ENCODE assay signal across 12 cellular contexts in genomic region chr12:124599074-124599999, GRCh38. TPM values are rescaled to one million over a fixed set of nuclear protein-coding genes. Genes with fewer than 3 reads are reported as not detected.
DNase-seq lines count a peak whose midpoint lies in the region; ATAC-seq, FAIRE-seq and TF ChIP-seq lines count a peak whose summit lies in the region.
"Had no signal": no experiment of that assay in that cellular context is flagged by ENCODE, and none has a peak within 500 bp of the region (broad histone marks: within the 10 kb centered on the region; RNA-seq: fewer than 3 reads in every experiment).

No MANE protein-coding gene starts in this region.

- no peak overlapping the region for H3K4me3 Mint-ChIP-seq in activated T-helper 17 cell treated with anti-CD3 and anti-CD28 coated beads, Interleukin-2, amount 50 U/mL, for 72 hours

- no peaks in the 10 kb centered on the region for H3K9me3 Mint-ChIP-seq in activated T-helper 17 cell treated with anti-CD3 and anti-CD28 coated beads, Interleukin-2, amount 50 U/mL, for 72 hours

- peaks cover 0 to 18% of the 10 kb centered on the region in 2 experiments; a peak in 3 of 4 replicates for H3K4me1 ChIP-seq in SK-N-SH (ENCODE audit: control insufficient read depth in 1 of 2, insufficient read depth in 2 of 2, low read depth in 1 of 2, low read length in 1 of 2)
- peaks cover 19% of the 10 kb centered on the region for H3K4me1 ChIP-seq in HepG2 (ENCODE audit: insufficient read depth, low read length)

- TF ChIP-seq CTCF in SK-N-SH (IDR thresholded peaks at IDR 0.05) (peak; percentile 14; the same call in 1 of the 2 replicates), HepG2 (CRISPR knock-in tag; IDR thresholded peaks at IDR 0.05) (no peak)

- TF ChIP-seq EP300 in SK-N-SH (IDR thresholded peaks at IDR 0.05; ENCODE audit: borderline replicate concordance in 1 of 2, low read depth in 1 of 2, low read length in 1 of 2): no peak
- no peak for TF ChIP-seq EP300 in HepG2 (IDR thresholded peaks at IDR 0.05; ENCODE audit: low read depth in 2 of 2, low read length in 2 of 2)
- no peak for TF ChIP-seq EP300 in HepG2 (CRISPR knock-in tag; IDR thresholded peaks at IDR 0.05; ENCODE audit: borderline replicate concordance)

- no peaks in the 10 kb centered on the region for H4K20me1 ChIP-seq in SK-N-SH (ENCODE audit: insufficient read depth)
- H4K20me1 ChIP-seq in HepG2 (ENCODE audit: insufficient read depth, low read length): no peaks in the 10 kb centered on the region; the same call in 1 of the 2 replicates

- H3K27me3 ChIP-seq in SK-N-SH (ENCODE audit: insufficient read depth) (no peaks in the 10 kb centered on the region), HepG2 (ENCODE audit: control insufficient read depth in 1 of 2, insufficient read depth in 2 of 2, low read length in 2 of 2) (peaks cover 0 to 9% of the 10 kb centered on the region in 2 experiments; a peak in 1 of 5 replicates)

- H3K9me3 ChIP-seq in SK-N-SH (no peaks in the 10 kb centered on the region), HepG2 (ENCODE audit: low read length) (no peaks in the 10 kb centered on the region)
- H3K9me3 ChIP-seq: A549, thoracic aorta had no signal

- H3K36me3 ChIP-seq in SK-N-SH (replicated peaks in 1 of 2; ENCODE audit: control insufficient read depth in 1 of 2, insufficient read depth in 2 of 2, low read length in 1 of 2) (no peaks in the 10 kb centered on the region), HepG2 (replicated peaks in 1 of 2; ENCODE audit: control insufficient read depth in 1 of 2, insufficient read depth in 2 of 2, low read length in 2 of 2) (no peaks in the 10 kb centered on the region)
- H3K36me3 ChIP-seq: thoracic aorta had no signal

- H3K9ac ChIP-seq in SK-N-SH (no peak overlapping the region), HepG2 (ENCODE audit: insufficient read depth, low read depth, low read length) (no peak overlapping the region)

- H3K27me3 Mint-ChIP-seq in activated T-helper 17 cell treated with anti-CD3 and anti-CD28 coated beads, Interleukin-2, amount 50 U/mL, for 72 hours: peaks cover 9% of the 10 kb centered on the region

- H3K4me3 ChIP-seq in SK-N-SH (ENCODE audit: low read depth in 2 of 2, low read length in 1 of 2) (no peak overlapping the region), HepG2 (replicated peaks in 1 of 3; ENCODE audit: insufficient read depth in 1 of 3, low read depth in 2 of 3, low read length in 3 of 3) (no peak overlapping the region)
- H3K4me3 ChIP-seq: A549, thoracic aorta had no signal

- DNase-seq in SK-N-SH: no peak
- DNase-seq in HK-2 (ENCODE audit: unreplicated experiment): peak; percentile 13
- DNase-seq in HepG2 (ENCODE audit: low spot score): no peak
- DNase-seq in H4 (ENCODE audit: low spot score): no peak
- no peak for DNase-seq in cerebellum (ENCODE audit: low spot score)
- DNase-seq: effector CD4-positive, alpha-beta T cell; NCI-H524 treated with DMSO at 0.1 percent for 48 hours had no signal

- H3K27ac Mint-ChIP-seq in activated T-helper 17 cell treated with anti-CD3 and anti-CD28 coated beads, Interleukin-2, amount 50 U/mL, for 72 hours: peak overlapping the region; percentile 45

- H3K79me2 ChIP-seq in SK-N-SH (ENCODE audit: insufficient read depth): no peaks in the 10 kb centered on the region
- H3K79me2 ChIP-seq in HepG2 (ENCODE audit: insufficient read depth, low read length): no peaks in the 10 kb centered on the region

- H3K4me2 ChIP-seq in SK-N-SH: no peak overlapping the region
- no peak overlapping the region for H3K4me2 ChIP-seq in HepG2 (ENCODE audit: low read depth, low read length)
- H3K4me2 ChIP-seq: A549 had no signal

- no TSS peak for BruUV-seq in HepG2 (replicated peaks; lab: Mats Ljungman, UMichigan)

- in situ Hi-C loops in HepG2 (cut with HindIII; ENCODE audit: extremely low pct_ligation_motif_present, low pct_unique_long_range_greater_than_20kb): no loop called here

- H3K9me2 ChIP-seq in SK-N-SH: no peaks in the 10 kb centered on the region

- no peak overlapping the region for H2AFZ ChIP-seq in SK-N-SH (ENCODE audit: low read depth)
- H2AFZ ChIP-seq in HepG2 (ENCODE audit: low read length): no peak overlapping the region

- CTCF ChIA-PET in SK-N-SH (lab: Yijun Ruan, JAX): no interaction called here
- CTCF ChIA-PET in HepG2 (lab: Yijun Ruan, JAX; ENCODE audit: low intra/inter-chr PET ratio, low total read pairs): no interaction called here

- intact Hi-C loops in HepG2 (cut with micrococcal nuclease; ENCODE audit: unreplicated experiment): no loop called here

- H3K4me1 Mint-ChIP-seq in activated T-helper 17 cell treated with anti-CD3 and anti-CD28 coated beads, Interleukin-2, amount 50 U/mL, for 72 hours: peaks cover 12% of the 10 kb centered on the region

- no peaks in the 10 kb centered on the region for H3F3A ChIP-seq in SK-N-SH (replicated peaks; ENCODE audit: insufficient read depth)

- ATAC-seq in SK-N-SH treated with all-trans-retinoic acid at 6 μM for 48 hours (no peak), HepG2 (0 out of 3 replicates have a peak, but pooled peaks have one; percentile 34), GM18502 (IDR thresholded peaks at IDR 0.05; ENCODE audit: poor library complexity, unreplicated experiment) (no peak)
- ATAC-seq in activated T-helper 17 cell treated with anti-CD3 and anti-CD28 coated beads, Interleukin-2, amount 50 U/mL, for 72 hours (replicated peaks): peak; percentile 93

- no peak for FAIRE-seq in HepG2 (lab: Jason Lieb, UNC)
- FAIRE-seq: A549 had no signal

- 84% methylated on average over 10 of the region's 10 CpGs for WGBS in SK-N-SH (ENCODE audit: low lambda C conversion rate)
- WGBS in HepG2 (ENCODE audit: low lambda C conversion rate): 21% methylated on average over 10 of the region's 10 CpGs

- TF ChIP-seq POLR2A in HepG2 (IDR thresholded peaks at IDR 0.05; ENCODE audit: insufficient read depth in 1 of 2, low read depth in 2 of 2, low read length in 2 of 2): no peak

- H3K36me3 Mint-ChIP-seq in activated T-helper 17 cell treated with anti-CD3 and anti-CD28 coated beads, Interleukin-2, amount 50 U/mL, for 72 hours (ENCODE audit: low read depth): no peaks in the 10 kb centered on the region

- no peak for TF ChIP-seq RAD21 in SK-N-SH (IDR thresholded peaks at IDR 0.05; ENCODE audit: low read length)
- no peak for TF ChIP-seq RAD21 in HepG2 (CRISPR knock-in tag; IDR thresholded peaks at IDR 0.05)

- POLR2A ChIA-PET in SK-N-SH (lab: Yijun Ruan, JAX) (no interaction called here), HepG2 (lab: Yijun Ruan, JAX) (no interaction called here)

- no peak overlapping the region for H3K27ac ChIP-seq in SK-N-SH (ENCODE audit: low read depth in 2 of 2, low read length in 1 of 2)
- no peak overlapping the region for H3K27ac ChIP-seq in HepG2 (ENCODE audit: extremely low read length, insufficient read depth, low read length)
- H3K27ac ChIP-seq: A549, thoracic aorta had no signal

TF ChIP-seq in SK-N-SH, 30 proteins besides CTCF, POLR2A, EP300 and RAD21 (continues in another document):
- TF ChIP-seq SIN3A (IDR thresholded peaks at IDR 0.05; ENCODE audit: borderline replicate concordance, low read depth, low read length): no peak

TF ChIP-seq in SK-N-SH treated with all-trans-retinoic acid at 6 μM for 48 hours, 23 proteins besides CTCF, POLR2A, EP300 and RAD21 (continues in another document):
- no peak for TF ChIP-seq ESRRG (CRISPR knock-in tag; IDR thresholded peaks at IDR 0.05)
- TF ChIP-seq BACH2 (CRISPR knock-in tag; IDR thresholded peaks at IDR 0.05; ENCODE audit: borderline replicate concordance): no peak
- no peak for TF ChIP-seq ZNF70 (CRISPR knock-in tag; IDR thresholded peaks at IDR 0.05)
- no peak for TF ChIP-seq SNAI2 (CRISPR knock-in tag; IDR thresholded peaks at IDR 0.05)
- no peak for TF ChIP-seq CSDC2 (CRISPR knock-in tag; IDR thresholded peaks at IDR 0.05)
- no peak for TF ChIP-seq ISL1 (CRISPR knock-in tag; IDR thresholded peaks at IDR 0.05)
- no peak for TF ChIP-seq GLIS3 (CRISPR knock-in tag; IDR thresholded peaks at IDR 0.05)

TF ChIP-seq in HepG2, 621 proteins besides CTCF, POLR2A, EP300 and RAD21 (continues in another document):
- TF ChIP-seq ZFP37 (CRISPR knock-in tag; IDR thresholded peaks at IDR 0.05; ENCODE audit: borderline replicate concordance) (no peak), ZFP90 (CRISPR knock-in tag; IDR thresholded peaks at IDR 0.05; ENCODE audit: borderline replicate concordance) (no peak)

RNA-seq across cellular contexts. Expression of gene NCOR2, which starts 31.9 kb away (rescaled TPM):
- polyA plus RNA-seq in SK-N-SH (2012; rRNA removed) (9.1 and 19.0 TPM in 2 replicates), HepG2 (2011; rRNA removed) (4.5 and 4.8 TPM in 2 replicates)
- 14.3 and 16.0 TPM in 2 replicates for polyA plus RNA-seq in SK-N-SH (2012; cell fraction: cytosol; rRNA removed)
- 61.3 and 99.7 TPM in 2 replicates for polyA plus RNA-seq in SK-N-SH (2012; cell fraction: nucleus; rRNA removed)
- total RNA-seq in activated T-helper 17 cell treated with anti-CD3 and anti-CD28 coated beads, Interleukin-2, amount 50 U/mL, for 72 hours: 10 to 100 TPM; 72.8 to 87.8 TPM
- total RNA-seq in HepG2 (2016; rRNA removed; fragmentation: Illumina TruSeq; extraction: Trizol) (5.7 and 6.1 TPM in 2 replicates), cerebellum (34.7 TPM)
- 10.5 and 12.4 TPM in 2 replicates for total RNA-seq in HepG2 (2016; cell fraction: cytosol; rRNA removed; fragmentation: Illumina TruSeq; extraction: Trizol; ENCODE audit: low read depth)
- 5.6 and 7.1 TPM in 2 replicates for total RNA-seq in HepG2 (2016; cell fraction: insoluble cytoplasmic fraction; rRNA removed; fragmentation: Illumina TruSeq; extraction: Trizol)
- total RNA-seq in HepG2 (2016; cell fraction: membrane; rRNA removed; fragmentation: Illumina TruSeq; extraction: Trizol): 15.2 and 16.6 TPM in 2 replicates
- 12.4 and 13.1 TPM in 2 replicates for total RNA-seq in HepG2 (2016; cell fraction: nucleus; rRNA removed; fragmentation: Illumina TruSeq; extraction: Trizol)
- 2.8 and 4.1 TPM in 2 replicates for polyA plus RNA-seq in HepG2 (2011; cell fraction: cytosol; rRNA removed)
- 30.4 and 39.4 TPM in 2 replicates for polyA plus RNA-seq in HepG2 (2011; cell fraction: nucleus; rRNA removed)
- 32.8 and 41.1 TPM in 2 replicates for polyA plus RNA-seq in HepG2 (2012)
- 2.8 and 3.1 TPM in 2 replicates for polyA plus RNA-seq in HepG2 (2016; cell fraction: cytosol; fragmentation: Illumina TruSeq; extraction: Trizol; ENCODE audit: low read depth)
- 17.3 and 24.8 TPM in 2 replicates for polyA plus RNA-seq in HepG2 (2016; cell fraction: insoluble cytoplasmic fraction; fragmentation: Illumina TruSeq; extraction: Trizol; ENCODE audit: low read depth)
- 7.1 and 8.9 TPM in 2 replicates for polyA plus RNA-seq in HepG2 (2016; cell fraction: membrane; fragmentation: Illumina TruSeq; extraction: Trizol; ENCODE audit: low read depth)
- polyA plus RNA-seq in HepG2 (2016; cell fraction: nucleus; fragmentation: Illumina TruSeq; extraction: Trizol; ENCODE audit: insufficient read depth, low read depth): 43.0 and 54.1 TPM in 2 replicates
- polyA minus RNA-seq in HepG2 (2011; rRNA and poly(A)+ RNA removed; ENCODE audit: low replicate concordance): 21.9 and 23.2 TPM in 2 replicates
- polyA minus RNA-seq in HepG2 (2011; cell fraction: cytosol; rRNA and poly(A)+ RNA removed): 16.5 and 17.0 TPM in 2 replicates
- 20.9 and 22.6 TPM in 2 replicates for polyA minus RNA-seq in HepG2 (2011; cell fraction: nucleus; rRNA and poly(A)+ RNA removed)
- 17.9 and 21.5 TPM in 2 replicates for total RNA-seq in H4 (2014; rRNA removed; shearing (Covaris generic))

Comparison
In these comparisons a context has a peak if more than half of its experiments do, and no peak if none do; other contexts are left out.
1. ATAC-seq: peak in activated T-helper 17 cell treated with anti-CD3 and anti-CD28 coated beads, Interleukin-2, amount 50 U/mL, for 72 hours (single experiment) and HepG2 (single experiment); none in SK-N-SH treated with all-trans-retinoic acid at 6 μM for 48 hours (single experiment) and GM18502 (single experiment).
2. Of the 25 proteins assayed by ChIP-seq in both HepG2 and SK-N-SH: peak only in HepG2: none; only in SK-N-SH: CTCF; in both: none; in neither: 24.